Comparison of ENCODE assay signal across 1 cellular context in genomic region chr10:96512997-96513685, GRCh38.
TF ChIP-seq lines count a peak whose summit lies in the region.

No MANE protein-coding gene starts in this region.

TF ChIP-seq in HEK293, 187 proteins besides CTCF, POLR2A, EP300 and RAD21 (continued from another document):
- TF ChIP-seq MYNN (tag by site-specific recombination; IDR thresholded peaks at IDR 0.05; ENCODE audit: borderline replicate concordance) (no peak), ZNF335 (tag by site-specific recombination; conservative IDR thresholded peaks at IDR 0.05) (peak; percentile 53; the same call in 1 of the 2 replicates), TCF7L2 (IDR thresholded peaks at IDR 0.05; ENCODE audit: borderline replicate concordance, low read depth, low read length) (peak; percentile 46; the same call in 1 of the 2 replicates)
